Comparison of ENCODE assay signal across 21 cellular contexts in the genomic region with DNA sequence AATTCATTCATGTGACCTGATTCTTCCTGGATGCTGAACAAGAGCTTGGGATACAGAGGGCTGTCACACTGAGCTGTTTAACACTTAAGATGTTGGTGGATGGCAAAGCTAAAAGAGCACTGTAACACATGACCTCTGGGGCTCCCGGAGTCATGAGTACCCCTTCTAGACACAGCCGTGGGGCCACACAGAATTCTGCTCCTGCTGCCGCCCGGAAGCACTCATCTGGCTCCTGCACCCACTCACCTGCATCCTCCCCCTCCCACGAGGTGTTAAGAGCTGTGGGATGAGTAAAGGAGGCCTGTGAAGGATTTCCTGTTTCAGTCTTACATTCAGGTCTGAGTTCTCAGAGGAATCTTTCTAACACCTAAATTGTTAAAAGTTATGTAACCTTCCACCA.
DNase-seq lines count a peak whose midpoint lies in the region; ATAC-seq and TF ChIP-seq lines count a peak whose summit lies in the region.
"Had no signal": no experiment of that assay in that cellular context is flagged by ENCODE, and none has a peak within 500 bp of the region (broad histone marks: within the 10 kb centered on the region; RNA-seq: fewer than 3 reads in every experiment).

No MANE protein-coding gene starts in this region.

- H3K36me3 Mint-ChIP-seq in CD4-positive, alpha-beta memory T cell = no peaks in the 10 kb centered on the region
- no peaks in the 10 kb centered on the region for H3K36me3 Mint-ChIP-seq in activated T-helper 17 cell treated with anti-CD3 and anti-CD28 coated beads, Interleukin-2, amount 50 U/mL, for 72 hours (ENCODE audit: low read depth)

- H3K27ac Mint-ChIP-seq in CD4-positive, alpha-beta memory T cell = peak overlapping the region in 3 of 7 donors; percentile 61 to 84 (median 77)
- no peak overlapping the region for H3K27ac Mint-ChIP-seq in activated T-helper 17 cell treated with anti-CD3 and anti-CD28 coated beads, Interleukin-2, amount 50 U/mL, for 72 hours

- peak overlapping the region in 4 of 8 donors; percentile 39 to 56 (median 52) for H3K4me3 Mint-ChIP-seq in CD4-positive, alpha-beta memory T cell
- H3K4me3 Mint-ChIP-seq in activated T-helper 17 cell treated with anti-CD3 and anti-CD28 coated beads, Interleukin-2, amount 50 U/mL, for 72 hours = peak overlapping the region; percentile 45

- H3K27me3 ChIP-seq in CD4-positive, alpha-beta memory T cell (ENCODE audit: insufficient read depth, low read length) = no peaks in the 10 kb centered on the region
- H3K27me3 ChIP-seq in adrenal gland = no peaks in the 10 kb centered on the region
- H3K27me3 ChIP-seq: BE2C, esophagus squamous epithelium, left lung, suprapubic skin had no signal

- no peaks in the 10 kb centered on the region for H3K36me3 ChIP-seq in CD4-positive, alpha-beta memory T cell (ENCODE audit: insufficient read depth, low read length)
- no peaks in the 10 kb centered on the region for H3K36me3 ChIP-seq in adrenal gland (replicated peaks in 1 of 2)
- H3K36me3 ChIP-seq: BE2C, esophagus squamous epithelium, left lung, suprapubic skin, WERI-Rb-1 had no signal

- no peaks in the 10 kb centered on the region for H3K9me3 ChIP-seq in CD4-positive, alpha-beta memory T cell (ENCODE audit: control insufficient read depth in 1 of 2, low read length in 2 of 2)
- no peaks in the 10 kb centered on the region for H3K9me3 ChIP-seq in adrenal gland (replicated peaks in 1 of 3)
- H3K9me3 ChIP-seq: BE2C, esophagus squamous epithelium, left lung had no signal

- H3K9me3 Mint-ChIP-seq in CD4-positive, alpha-beta memory T cell = peaks cover 0 to 3% (median 0%) of the 10 kb centered on the region in 8 donors
- H3K9me3 Mint-ChIP-seq in activated T-helper 17 cell treated with anti-CD3 and anti-CD28 coated beads, Interleukin-2, amount 50 U/mL, for 72 hours = no peaks in the 10 kb centered on the region

- CTCF ChIA-PET in CD4-positive, alpha-beta memory T cell (lab: Charles Lee; ENCODE audit: partially characterized antibody) = no interaction called here

- TF ChIP-seq CTCF in adrenal gland (IDR thresholded peaks at IDR 0.05) = no peak

- H3K4me1 ChIP-seq in CD4-positive, alpha-beta memory T cell (ENCODE audit: insufficient read depth, low read length) = peaks cover 16% of the 10 kb centered on the region
- H3K4me1 ChIP-seq in adrenal gland (replicated peaks in 1 of 2) = no peaks in the 10 kb centered on the region
- H3K4me1 ChIP-seq: esophagus squamous epithelium, left lung, suprapubic skin had no signal

- H3K4me1 Mint-ChIP-seq in CD4-positive, alpha-beta memory T cell = peaks cover 20 to 38% (median 28%) of the 10 kb centered on the region in 4 donors
- H3K4me1 Mint-ChIP-seq in activated T-helper 17 cell treated with anti-CD3 and anti-CD28 coated beads, Interleukin-2, amount 50 U/mL, for 72 hours = peaks cover 7% of the 10 kb centered on the region

- intact Hi-C loops in CD4-positive, alpha-beta memory T cell (cut with micrococcal nuclease) = no loop called here
- intact Hi-C loops in adrenal gland (cut with DNase I) = no loop called here

- peak; percentile 48 to 73 for ATAC-seq in activated CD4-positive, CD25-positive, alpha-beta regulatory T cell treated with anti-CD3 and anti-CD28 coated beads, Interleukin-2, amount 50 U/mL, for 24 hours
- peak; percentile 82 for ATAC-seq in activated T-helper 17 cell treated with anti-CD3 and anti-CD28 coated beads, Interleukin-2, amount 50 U/mL, for 72 hours (replicated peaks)
- ATAC-seq in GM21786 (IDR thresholded peaks at IDR 0.05; ENCODE audit: unreplicated experiment) = no peak
- ATAC-seq: left lung had no signal

- no peak overlapping the region for H3K4me3 ChIP-seq in CD4-positive, alpha-beta memory T cell (ENCODE audit: low read length in 2 of 2)
- H3K4me3 ChIP-seq in adrenal gland = no peak overlapping the region
- H3K4me3 ChIP-seq: esophagus squamous epithelium, left lung, suprapubic skin had no signal

- H3K27ac ChIP-seq in CD4-positive, alpha-beta memory T cell (ENCODE audit: low read depth, low read length) = no peak overlapping the region
- no peak overlapping the region for H3K27ac ChIP-seq in adrenal gland
- H3K27ac ChIP-seq: 22Rv1, esophagus squamous epithelium, left lung, suprapubic skin, WERI-Rb-1 had no signal

- TF ChIP-seq POLR2A in adrenal gland (IDR thresholded peaks at IDR 0.05) = no peak

- DNase-seq in activated CD4-positive, CD25-positive, alpha-beta regulatory T cell (lab: John Stamatoyannopoulos, UW) = no peak
- DNase-seq in CD4-positive, alpha-beta memory T cell = peak in 3 of 5 donors; percentile 6 to 11 (median 9)
- peak; percentile 38 for DNase-seq in stimulated activated CD4-positive, alpha-beta T cell treated with anti-CD3 and anti-CD28 coated beads, Interleukin-1b, Interleukin-23, amount 100 ng/mL, for 48 hours
- DNase-seq in NCI-H2029 treated with DMSO at 0.1 percent for 48 hours (lab: John Stamatoyannopoulos, UW) (no peak), adrenal gland (no peak)
- DNase-seq: aorta; BE2C; cerebellar nuclear complex; DMS153; effector CD8-positive, alpha-beta T cell; esophagus squamous epithelium; NCI-H1105; NCI-H69; SIG-M5; WERI-Rb-1 had no signal

- WGBS in adrenal gland, 4 donors = 73 to 92% (median 78%) methylated on average over 4 to 5 of the region's 5 CpGs

- H3K27me3 Mint-ChIP-seq in CD4-positive, alpha-beta memory T cell = no peaks in the 10 kb centered on the region
- H3K27me3 Mint-ChIP-seq in activated T-helper 17 cell treated with anti-CD3 and anti-CD28 coated beads, Interleukin-2, amount 50 U/mL, for 72 hours = no peaks in the 10 kb centered on the region

- POLR2A ChIA-PET in CD4-positive, alpha-beta memory T cell (lab: Charles Lee; ENCODE audit: partially characterized antibody) = no interaction called here

Comparison
In these comparisons a context has a peak if more than half of its experiments do, and no peak if none do; other contexts are left out.
1. DNase-seq: peak in CD4-positive, alpha-beta memory T cell (3 of 5) and stimulated activated CD4-positive, alpha-beta T cell treated with anti-CD3 and anti-CD28 coated beads, Interleukin-1b, Interleukin-23, amount 100 ng/mL, for 48 hours (single experiment); none in activated CD4-positive, CD25-positive, alpha-beta regulatory T cell (0 of 4), NCI-H2029 treated with DMSO at 0.1 percent for 48 hours (single experiment) and adrenal gland (0 of 7).